8 cellular contexts compared by ENCODE assay signal in genomic region chr6:11206576-11206975, GRCh38. TPM values are rescaled to one million over a fixed set of nuclear protein-coding genes. Genes with fewer than 3 reads are reported as not detected.
DNase-seq lines count a peak whose midpoint lies in the region; TF ChIP-seq lines count a peak whose summit lies in the region.
"Had no signal": no experiment of that assay in that cellular context is flagged by ENCODE, and none has a peak within 500 bp of the region (broad histone marks: within the 10 kb centered on the region; RNA-seq: fewer than 3 reads in every experiment).

No MANE protein-coding gene starts in this region.

- no peaks in the 10 kb centered on the region for H3K9me3 Mint-ChIP-seq in type B pancreatic cell
- H3K9me3 Mint-ChIP-seq: activated CD4-positive, alpha-beta T cell treated with anti-CD3 and anti-CD28 coated beads, Interleukin-2, amount 10 ng/mL, durations not matched to agents 24 days and 14 days had no signal

- no peaks in the 10 kb centered on the region for H3K27me3 Mint-ChIP-seq in type B pancreatic cell
- H3K27me3 Mint-ChIP-seq: activated CD4-positive, alpha-beta T cell treated with anti-CD3 and anti-CD28 coated beads, Interleukin-2, amount 10 ng/mL, durations not matched to agents 24 days and 14 days had no signal

- peaks cover 62% of the 10 kb centered on the region for H3K4me1 ChIP-seq in mucosa of stomach (ENCODE audit: control insufficient read depth, insufficient read depth, low read length)

- H3K27me3 ChIP-seq in mucosa of stomach (ENCODE audit: control insufficient read depth, insufficient read depth, low read length): no peaks in the 10 kb centered on the region

- peak overlapping the region; percentile 63 for H3K9ac ChIP-seq in mucosa of stomach (ENCODE audit: low read length)

- H3K36me3 Mint-ChIP-seq in type B pancreatic cell: peaks cover 33% of the 10 kb centered on the region

- DNase-seq in NOMO-1 treated with dmso at 0.1 percent for 144 hours (lab: John Stamatoyannopoulos, UW; ENCODE audit: unreplicated experiment) (peak; percentile 11), cardiac fibroblast (ENCODE audit: low read depth in 2 of 2) (peak; percentile 46 to 53), type B pancreatic cell (ENCODE audit: extremely low spot score, unreplicated experiment) (no peak), C1 segment of cervical spinal cord (lab: John Stamatoyannopoulos, UW) (no peak), ureter (ENCODE audit: low spot score) (no peak)
- no peak for DNase-seq in stimulated activated CD4-positive, alpha-beta T cell treated with anti-CD3 and anti-CD28 coated beads, Interleukin-4, amount 100 ng/mL, for 24 hours
- DNase-seq: activated CD4-positive, alpha-beta T cell treated with anti-CD3 and anti-CD28 coated beads, Interleukin-2, amount 10 ng/mL, durations not matched to agents 24 days and 14 days had no signal

- TF ChIP-seq CTCF in cardiac fibroblast (IDR thresholded peaks at IDR 0.05; ENCODE audit: low read depth, low read length) (no peak), type B pancreatic cell (conservative IDR thresholded peaks at IDR 0.05) (no peak)

- H3K4me3 Mint-ChIP-seq in type B pancreatic cell: no peak overlapping the region
- H3K4me3 Mint-ChIP-seq: activated CD4-positive, alpha-beta T cell treated with anti-CD3 and anti-CD28 coated beads, Interleukin-2, amount 10 ng/mL, durations not matched to agents 24 days and 14 days had no signal

- H3K9me3 ChIP-seq in mucosa of stomach (ENCODE audit: control insufficient read depth, low read length): no peaks in the 10 kb centered on the region

- H3K4me1 Mint-ChIP-seq in type B pancreatic cell (ENCODE audit: unreplicated experiment): peaks cover 55% of the 10 kb centered on the region

- H3K4me3 ChIP-seq in cardiac fibroblast (replicated peaks in 1 of 2; ENCODE audit: low read depth in 2 of 2, low read length in 2 of 2): no peak overlapping the region
- no peak overlapping the region for H3K4me3 ChIP-seq in mucosa of stomach (ENCODE audit: low read length)

- peak overlapping the region; percentile 90 for H3K27ac Mint-ChIP-seq in type B pancreatic cell

- peaks cover 3% of the 10 kb centered on the region for H3K36me3 ChIP-seq in mucosa of stomach (ENCODE audit: control insufficient read depth, insufficient read depth, low read length)

RNA-seq across cellular contexts. Expression of gene NEDD9, which starts 25.9 kb away (rescaled TPM):
- total RNA-seq in type B pancreatic cell (ENCODE audit: low replicate concordance) (21.3 and 29.0 TPM in 2 replicates), ureter (65.8 TPM)

Comparison
In these comparisons a context has a peak if more than half of its experiments do, and no peak if none do; other contexts are left out.
1. DNase-seq: peak in NOMO-1 treated with dmso at 0.1 percent for 144 hours (single experiment) and cardiac fibroblast (2 of 2); none in type B pancreatic cell (single experiment), stimulated activated CD4-positive, alpha-beta T cell treated with anti-CD3 and anti-CD28 coated beads, Interleukin-4, amount 100 ng/mL, for 24 hours (single experiment), C1 segment of cervical spinal cord (0 of 14) and ureter (single experiment).